8 cellular contexts compared by ENCODE assay signal in the genomic region with DNA sequence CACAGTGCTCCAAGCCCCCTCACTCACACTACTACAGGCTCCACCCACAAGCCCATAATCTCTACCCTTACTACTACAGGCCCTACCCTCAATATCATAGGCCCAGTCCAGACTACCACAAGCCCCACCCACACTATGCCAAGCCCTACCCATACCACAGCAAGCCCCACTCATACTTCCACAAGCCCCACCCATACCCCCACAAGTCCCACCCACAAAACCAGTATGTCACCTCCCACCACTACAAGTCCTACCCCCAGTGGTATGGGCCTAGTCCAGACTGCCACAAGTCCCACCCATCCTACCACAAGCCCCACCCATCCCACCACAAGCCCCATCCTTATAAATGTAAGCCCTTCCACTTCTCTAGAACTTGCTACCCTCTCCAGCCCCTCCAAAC. TPM values are rescaled to one million over a fixed set of nuclear protein-coding genes. Genes with fewer than 3 reads are reported as not detected.
DNase-seq lines count a peak whose midpoint lies in the region; ATAC-seq and FAIRE-seq lines count a peak whose summit lies in the region.

No MANE protein-coding gene starts in this region.

- H3K27ac ChIP-seq in right cardiac atrium (ENCODE audit: low read length): no peak overlapping the region

- no peaks in the 10 kb centered on the region for H3K27me3 ChIP-seq in right cardiac atrium (ENCODE audit: control insufficient read depth, insufficient read depth)

- no peaks in the 10 kb centered on the region for H3K9me3 ChIP-seq in right cardiac atrium (ENCODE audit: control insufficient read depth, low read length)

- FAIRE-seq in RCC 7860 (lab: Jason Lieb, UNC): no peak

- H3K4me3 ChIP-seq in right cardiac atrium (ENCODE audit: low read length): no peak overlapping the region

- peak; percentile 3 for ATAC-seq in Right ventricle myocardium inferior
- peak; percentile 17 to 57 for ATAC-seq in right cardiac atrium
- no peak for ATAC-seq in HG03442 (IDR thresholded peaks at IDR 0.05; ENCODE audit: unreplicated experiment)

- no peak for DNase-seq in Right ventricle myocardium inferior (ENCODE audit: missing footprints)
- DNase-seq in cardiac septum (ENCODE audit: low spot score): no peak
- DNase-seq in RCC 7860 (ENCODE audit: low spot score): peak; percentile 63
- peak; percentile 52 for DNase-seq in activated T-helper 1 cell treated with Interleukin-2 at 50 U/mL for 16 hours (ENCODE audit: low read depth)
- DNase-seq in right cardiac atrium: peak; percentile 66 to 77 (median 73)
- peak; percentile 53 to 64 for DNase-seq in stimulated activated CD8-positive, alpha-beta memory T cell treated with anti-CD3 and anti-CD28 coated beads, Interleukin-7, amount 100 ng/mL, for 4 hours (ENCODE audit: low read depth in 2 of 2)
- no peak for DNase-seq in globus pallidus (ENCODE audit: low spot score)

- intact Hi-C loops in Right ventricle myocardium inferior (cut with DNase I) (no loop called here), cardiac septum (cut with DNase I) (no loop called here), right cardiac atrium (cut with DNase I) (no loop called here)

- peaks cover 9% of the 10 kb centered on the region for H3K4me1 ChIP-seq in right cardiac atrium (ENCODE audit: control insufficient read depth, insufficient read depth, low read length)

RNA-seq across cellular contexts. Expression of gene RIPOR1, which starts 13.8 kb away (rescaled TPM):
- total RNA-seq in Right ventricle myocardium inferior (68.4 TPM), cardiac septum (102 TPM), right cardiac atrium (10 to 100 TPM; 76.2 to 86.6 (median 83.7) TPM)
- 43.8 TPM for polyA plus RNA-seq in right cardiac atrium

RNA-seq across cellular contexts. Expression of gene CTCF, which starts 19.9 kb away (rescaled TPM):
- total RNA-seq in Right ventricle myocardium inferior (28.2 TPM), cardiac septum (25.6 TPM), right cardiac atrium (10 to 100 TPM; 24.2 to 30.5 (median 28.6) TPM)
- 17.5 TPM for polyA plus RNA-seq in right cardiac atrium

RNA-seq across cellular contexts. Expression of gene AGRP, which starts 59.1 kb away (rescaled TPM):
- not detected for total RNA-seq in Right ventricle myocardium inferior
- total RNA-seq in cardiac septum: not detected
- total RNA-seq in right cardiac atrium: not detected
- not detected for polyA plus RNA-seq in right cardiac atrium

Comparison
In these comparisons a context has a peak if more than half of its experiments do, and no peak if none do; other contexts are left out.
1. DNase-seq: peak in RCC 7860 (single experiment), activated T-helper 1 cell treated with Interleukin-2 at 50 U/mL for 16 hours (single experiment), right cardiac atrium (3 of 3) and stimulated activated CD8-positive, alpha-beta memory T cell treated with anti-CD3 and anti-CD28 coated beads, Interleukin-7, amount 100 ng/mL, for 4 hours (2 of 2); none in Right ventricle myocardium inferior (single experiment), cardiac septum (single experiment) and globus pallidus (single experiment).